Comparison of ENCODE assay signal across 8 cellular contexts in the genomic region with DNA sequence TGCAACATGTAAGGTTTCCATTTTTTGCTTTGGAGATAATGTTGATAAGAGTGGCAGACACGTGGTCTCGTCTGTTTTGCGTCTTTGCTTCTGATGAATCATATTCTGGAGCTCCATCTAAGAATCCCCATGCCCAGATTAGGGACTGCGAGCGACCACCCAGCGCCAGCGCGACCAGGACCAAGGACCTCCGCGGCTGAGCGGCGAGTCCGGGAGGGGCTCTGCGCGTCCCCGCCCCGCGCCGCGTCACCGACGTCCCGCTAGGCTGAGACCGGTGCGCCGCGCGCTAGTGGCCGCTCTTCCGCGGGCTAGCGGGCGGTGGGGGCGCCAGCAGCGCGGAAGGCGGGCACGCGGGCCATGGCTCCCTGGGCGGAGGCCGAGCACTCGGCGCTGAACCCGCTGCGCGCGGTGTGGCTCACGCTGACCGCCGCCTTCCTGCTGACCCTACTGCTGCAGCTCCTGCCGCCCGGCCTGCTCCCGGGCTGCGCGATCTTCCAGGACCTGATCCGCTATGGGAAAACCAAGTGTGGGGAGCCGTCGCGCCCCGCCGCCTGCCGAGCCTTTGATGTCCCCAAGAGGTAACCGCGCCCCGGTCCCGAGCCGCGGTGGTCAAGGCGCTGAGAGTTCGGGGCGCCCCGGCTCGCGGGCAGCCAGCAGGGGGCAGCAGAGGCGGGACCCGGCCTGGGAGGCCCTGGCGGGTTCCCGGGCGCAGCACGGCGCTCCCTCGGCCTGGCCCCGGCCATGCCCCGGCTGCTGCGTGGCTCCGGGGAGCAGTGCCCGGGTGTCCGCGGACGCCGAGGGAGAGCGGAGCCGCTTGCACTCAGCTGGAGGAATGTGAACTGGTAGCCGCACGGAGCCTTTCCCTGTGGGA. TPM values are rescaled to one million over a fixed set of nuclear protein-coding genes. Genes with fewer than 3 reads are reported as not detected.
DNase-seq lines count a peak whose midpoint lies in the region; ATAC-seq and TF ChIP-seq lines count a peak whose summit lies in the region.

SRD5A3 (plus strand) TSS at position 263 of the 871 bp plus-strand sequence; CDS start at position 358, 95 bp downstream.

- H3K36me3 ChIP-seq in DND-41 (ENCODE audit: insufficient read depth, low read length) (peaks cover 5% of the 10 kb centered on the region; the same call in 1 of the 2 replicates), IMR-90 (ENCODE audit: control insufficient read depth, insufficient read depth, low read length) (no peaks in the 10 kb centered on the region), Panc1 (ENCODE audit: control insufficient read depth, insufficient read depth, low read length) (no peaks in the 10 kb centered on the region)
- no peaks in the 10 kb centered on the region for H3K36me3 ChIP-seq in naive thymus-derived CD4-positive, alpha-beta T cell (ENCODE audit: control insufficient read depth in 2 of 3, insufficient read depth in 3 of 3, low read length in 3 of 3)

- no peaks in the 10 kb centered on the region for H3K27me3 Mint-ChIP-seq in activated T-cell treated with anti-CD3 and anti-CD28 coated beads, Interleukin-2, amount 50 U/mL, for 72 hours (ENCODE audit: low read depth)
- no peaks in the 10 kb centered on the region for H3K27me3 Mint-ChIP-seq in naive thymus-derived CD4-positive, alpha-beta T cell

- H3K4me1 Mint-ChIP-seq in activated T-cell treated with anti-CD3 and anti-CD28 coated beads, Interleukin-2, amount 50 U/mL, for 72 hours (ENCODE audit: low read depth), result peaks cover 26% of the 10 kb centered on the region
- H3K4me1 Mint-ChIP-seq in naive thymus-derived CD4-positive, alpha-beta T cell, result peaks cover 8 to 23% (median 19%) of the 10 kb centered on the region in 7 donors

- peak within 1 kb of the TSS; percentile 81 for H2BK5ac ChIP-seq in IMR-90 (ENCODE audit: low read depth, low read length, poor library complexity, severe bottlenecking)

- in situ Hi-C loops in IMR-90 (cut with MboI; ENCODE audit: low sequenced_read_pairs) (loop anchor here (5.0 to 25.0 kb wide), 4 partner anchors 206 to 584 kb away; partner anchors contain the start of gene EXOC1), Panc1 (cut with HindIII; ENCODE audit: low pct_unique_long_range_greater_than_20kb, low sequenced_read_pairs) (no loop called here)

- no peaks in the 10 kb centered on the region for H3K36me3 Mint-ChIP-seq in activated T-cell treated with anti-CD3 and anti-CD28 coated beads, Interleukin-2, amount 50 U/mL, for 72 hours (ENCODE audit: insufficient read depth in 2 of 2)
- no peaks in the 10 kb centered on the region for H3K36me3 Mint-ChIP-seq in naive thymus-derived CD4-positive, alpha-beta T cell

- dilution Hi-C loops in IMR-90 (cut with HindIII; ENCODE audit: low sequenced_read_pairs, unreplicated experiment), result no loop called here

- H3K9ac ChIP-seq in DND-41 (ENCODE audit: low read depth, low read length), result peak within 1 kb of the TSS; percentile 96
- peak within 1 kb of the TSS; percentile 96 for H3K9ac ChIP-seq in IMR-90 (ENCODE audit: low read depth, low read length)

- 0% methylated on average over 35 of the region's 95 CpGs; no CpG with 5 or more reads in 1 of the 2 experiments for WGBS in IMR-90 (ENCODE audit: extremely low coverage in 2 of 2, insufficient read length in 1 of 2), 2 experiments

- TF ChIP-seq POLR2A in IMR-90 (IDR thresholded peaks at IDR 0.05; ENCODE audit: low read depth, low read length), result peak; percentile 72

- H3K79me1 ChIP-seq in IMR-90 (ENCODE audit: low read depth in 1 of 2, low read length in 2 of 2), result peaks cover 13 to 17% of the 10 kb centered on the region in 2 experiments; a peak in 2 of 4 replicates

- peak within 1 kb of the TSS; percentile 96 for H4K5ac ChIP-seq in IMR-90 (ENCODE audit: low read depth, low read length)

- H3K9me1 ChIP-seq in IMR-90 (ENCODE audit: insufficient read depth, low read length), result no peaks in the 10 kb centered on the region

- peak within 1 kb of the TSS; percentile 82 for H3K4ac ChIP-seq in IMR-90 (ENCODE audit: low read depth, low read length)

- H3K27me3 ChIP-seq in DND-41 (ENCODE audit: insufficient read depth, low read length, poor library complexity) (no peaks in the 10 kb centered on the region), IMR-90 (ENCODE audit: control insufficient read depth, insufficient read depth, low read length) (no peaks in the 10 kb centered on the region), Panc1 (ENCODE audit: control insufficient read depth, insufficient read depth, low read length) (no peaks in the 10 kb centered on the region)
- H3K27me3 ChIP-seq in naive thymus-derived CD4-positive, alpha-beta T cell (ENCODE audit: control insufficient read depth in 2 of 2, insufficient read depth in 2 of 2, low read length in 2 of 2), result no peaks in the 10 kb centered on the region

- peak within 1 kb of the TSS; percentile 87; the same call in 1 of the 2 replicates for H3K23ac ChIP-seq in IMR-90 (ENCODE audit: low read depth, low read length)

- peak within 1 kb of the TSS; percentile 76 for H2BK20ac ChIP-seq in IMR-90 (ENCODE audit: low read depth, low read length)

- BruUV-seq in IMR-90 (replicated peaks; lab: Mats Ljungman, UMichigan) (no TSS peak), Panc1 (replicated peaks; lab: Mats Ljungman, UMichigan) (no TSS peak)

- peak within 1 kb of the TSS; percentile 70 for H3K56ac ChIP-seq in IMR-90 (ENCODE audit: extremely low read depth, insufficient read depth, low read length)

- peak within 1 kb of the TSS; percentile 86 for H3K18ac ChIP-seq in IMR-90 (ENCODE audit: low read depth, low read length)

- H2AK9ac ChIP-seq in IMR-90 (replicated peaks; ENCODE audit: low read depth, low read length, poor library complexity), result peak within 1 kb of the TSS; percentile 86

- peak; percentile 80 for TF ChIP-seq RAD21 in IMR-90 (IDR thresholded peaks at IDR 0.05; ENCODE audit: low read length)

- TF ChIP-seq CTCF in DND-41 (IDR thresholded peaks at IDR 0.05; ENCODE audit: borderline replicate concordance, extremely low read depth, low read length, poor library complexity, severe bottlenecking), result peak; percentile 79
- TF ChIP-seq CTCF in IMR-90 (conservative IDR thresholded peaks at IDR 0.05; ENCODE audit: low read depth, low read length), result peak; percentile 84
- peak; percentile 91 for TF ChIP-seq CTCF in Panc1 (IDR thresholded peaks at IDR 0.05)

- peak within 1 kb of the TSS; percentile 66 for H4K91ac ChIP-seq in IMR-90 (ENCODE audit: insufficient read depth, low read depth, low read length)

- H3K4me3 ChIP-seq in DND-41 (ENCODE audit: low read depth in 1 of 2, low read length in 2 of 2), result peak within 1 kb of the TSS; percentile 76 to 83
- H3K4me3 ChIP-seq in IMR-90 (ENCODE audit: insufficient read depth, low read depth, low read length), result peak within 1 kb of the TSS; percentile 64
- peak within 1 kb of the TSS; percentile 56 to 66 for H3K4me3 ChIP-seq in Panc1 (ENCODE audit: low read depth in 2 of 2, low read length in 2 of 2)
- H3K4me3 ChIP-seq in naive thymus-derived CD4-positive, alpha-beta T cell (ENCODE audit: low read length), result peak within 1 kb of the TSS; percentile 79

- peaks cover 36% of the 10 kb centered on the region for H3K79me2 ChIP-seq in DND-41 (ENCODE audit: insufficient read depth, low read length)

- peak within 1 kb of the TSS; percentile 78 for H3K14ac ChIP-seq in IMR-90 (replicated peaks; ENCODE audit: low read depth, low read length)

- H4K8ac ChIP-seq in IMR-90 (ENCODE audit: low read depth in 2 of 2, low read length in 2 of 2), result peak within 1 kb of the TSS; percentile 49 to 91

- H2AFZ ChIP-seq in DND-41 (ENCODE audit: low read depth, low read length), result peak within 1 kb of the TSS; percentile 93
- peak within 1 kb of the TSS; percentile 98 for H2AFZ ChIP-seq in IMR-90 (replicated peaks; ENCODE audit: low read length, poor library complexity)

- H2BK120ac ChIP-seq in IMR-90 (ENCODE audit: low read depth, low read length), result peak within 1 kb of the TSS; percentile 90

- H2BK15ac ChIP-seq in IMR-90 (ENCODE audit: low read depth, low read length), result peak within 1 kb of the TSS; percentile 65; the same call in 2 of the 3 replicates

- peaks cover 36% of the 10 kb centered on the region for H3K4me1 ChIP-seq in DND-41 (ENCODE audit: insufficient read depth, low read length)
- H3K4me1 ChIP-seq in IMR-90 (ENCODE audit: control insufficient read depth, insufficient read depth, low read length), result peaks cover 14% of the 10 kb centered on the region
- peaks cover 7% of the 10 kb centered on the region; the same call in 1 of the 2 replicates for H3K4me1 ChIP-seq in Panc1 (ENCODE audit: control insufficient read depth, insufficient read depth, low read length)
- H3K4me1 ChIP-seq in naive thymus-derived CD4-positive, alpha-beta T cell (ENCODE audit: control insufficient read depth in 2 of 2, insufficient read depth in 2 of 2, low read length in 2 of 2), result peaks cover 6 to 8% of the 10 kb centered on the region in 2 donors

- H3K27ac Mint-ChIP-seq in activated T-cell treated with anti-CD3 and anti-CD28 coated beads, Interleukin-2, amount 50 U/mL, for 72 hours, result peak within 1 kb of the TSS; percentile 48
- peak within 1 kb of the TSS; percentile 70 to 91 (median 87) for H3K27ac Mint-ChIP-seq in naive thymus-derived CD4-positive, alpha-beta T cell

- H4K20me1 ChIP-seq in DND-41 (ENCODE audit: insufficient read depth, low read length) (no peaks in the 10 kb centered on the region), IMR-90 (ENCODE audit: insufficient read depth, low read length) (no peaks in the 10 kb centered on the region)

- DNase-seq in DND-41, result peak; percentile 76
- DNase-seq in IMR-90, result peak; percentile 71
- peak; percentile 5 for DNase-seq in Panc1 (ENCODE audit: low read depth, low spot score)
- DNase-seq in activated T-cell treated with anti-CD3 and anti-CD28 coated beads, Interleukin-2, amount 50 U/mL, for 72 hours, result peak; percentile 88 to 94
- DNase-seq in fibroblast of gingiva (ENCODE audit: low read depth), result peak; percentile 81
- DNase-seq in naive thymus-derived CD4-positive, alpha-beta T cell, result peak; percentile 53 to 92 (median 72)
- peak; percentile 41 to 82 (median 64) for DNase-seq in stimulated activated naive CD4-positive, alpha-beta T cell (lab: John Stamatoyannopoulos, UW)

- intact Hi-C loops in IMR-90 (cut with micrococcal nuclease), result loop anchor here (1.0 to 5.0 kb wide), 9 partner anchors 50 to 956 kb away; partner anchors contain the start of genes CLOCK, EXOC1 and NMU
- intact Hi-C loops in Panc1 (cut with micrococcal nuclease; ENCODE audit: unreplicated experiment), result loop anchor here (5.0 kb wide), 1 partner anchor 51 kb away; the partner anchor contains the start of gene TMEM165
- intact Hi-C loops in naive thymus-derived CD4-positive, alpha-beta T cell (cut with micrococcal nuclease), result loop anchor here (1.0 to 10.0 kb wide), 18 partner anchors 49 to 1561 kb away; partner anchors contain the start of genes AASDH (in 2 of the 2), CEP135 (in 2 of the 2), CLOCK (in 2 of the 2) and EXOC1 (in 2 of the 2)

- H3K4me3 Mint-ChIP-seq in activated T-cell treated with anti-CD3 and anti-CD28 coated beads, Interleukin-2, amount 50 U/mL, for 72 hours, result peak within 1 kb of the TSS; percentile 87 to 91
- peak within 1 kb of the TSS; percentile 83 to 94 (median 90) for H3K4me3 Mint-ChIP-seq in naive thymus-derived CD4-positive, alpha-beta T cell

- no peaks in the 10 kb centered on the region for H3K9me3 Mint-ChIP-seq in activated T-cell treated with anti-CD3 and anti-CD28 coated beads, Interleukin-2, amount 50 U/mL, for 72 hours
- peaks cover 0 to 5% (median 0%) of the 10 kb centered on the region in 11 donors for H3K9me3 Mint-ChIP-seq in naive thymus-derived CD4-positive, alpha-beta T cell

- CTCF ChIA-PET in IMR-90 (lab: Yijun Ruan, JAX) (interaction anchor here (0.6 to 1.2 kb wide), 8 partner anchors 10 to 375 kb away, joined by 3 to 7 read pairs (median 4); partner anchors contain the start of gene TMEM165), Panc1 (lab: Charles Lee) (no interaction called here)
- CTCF ChIA-PET in naive thymus-derived CD4-positive, alpha-beta T cell (lab: Charles Lee), result interaction anchor here (0.6 to 3.2 kb wide), 13 partner anchors 9 to 602 kb away, joined by 3 to 23 read pairs (median 4); partner anchors contain the start of genes CEP135 and TMEM165

- H3K27ac ChIP-seq in DND-41 (ENCODE audit: low read length), result peak within 1 kb of the TSS; percentile 96
- H3K27ac ChIP-seq in IMR-90 (ENCODE audit: insufficient read depth, low read length), result peak within 1 kb of the TSS; percentile 79
- peak within 1 kb of the TSS; percentile 87 for H3K27ac ChIP-seq in Panc1 (ENCODE audit: low read length)
- H3K27ac ChIP-seq in naive thymus-derived CD4-positive, alpha-beta T cell (ENCODE audit: low read depth, low read length), result peak within 1 kb of the TSS; percentile 69

- H3K4me2 ChIP-seq in DND-41 (ENCODE audit: insufficient read depth, low read length) (peak within 1 kb of the TSS; percentile 92), IMR-90 (ENCODE audit: low read depth, low read length) (peak within 1 kb of the TSS; percentile 97)

- H2AK5ac ChIP-seq in IMR-90 (ENCODE audit: low read depth, low read length), result no peak within 1 kb of the TSS

- POLR2A ChIA-PET in IMR-90 (lab: Charles Lee; ENCODE audit: unreplicated experiment), result interaction anchor here (0.6 to 1.0 kb wide), 4 partner anchors 49 to 199 kb away, joined by 3 to 4 read pairs (median 4); partner anchors contain the start of gene TMEM165
- POLR2A ChIA-PET in Panc1 (lab: Charles Lee), result interaction anchor here (0.6 to 0.7 kb wide), 2 partner anchors 16 to 273 kb away, joined by 3 to 4 read pairs; no protein-coding TSS in a partner anchor
- POLR2A ChIA-PET in naive thymus-derived CD4-positive, alpha-beta T cell (lab: Charles Lee), result interaction anchor here (0.9 to 2.7 kb wide), 4 partner anchors 49 to 199 kb away, joined by 3 to 14 read pairs (median 4); partner anchors contain the start of gene TMEM165

- no peaks in the 10 kb centered on the region for H3K9me3 ChIP-seq in DND-41 (ENCODE audit: insufficient read depth, low read length, severe bottlenecking)
- H3K9me3 ChIP-seq in IMR-90 (ENCODE audit: control insufficient read depth, insufficient read depth, low read length), result no peaks in the 10 kb centered on the region
- H3K9me3 ChIP-seq in Panc1 (ENCODE audit: control insufficient read depth, insufficient read depth, low read depth, low read length), result no peaks in the 10 kb centered on the region
- H3K9me3 ChIP-seq in naive thymus-derived CD4-positive, alpha-beta T cell (ENCODE audit: control insufficient read depth in 2 of 3, low read length in 3 of 3), result no peaks in the 10 kb centered on the region

- ATAC-seq in DND-41 (ENCODE audit: insufficient read depth, low read depth) (peak; percentile 87), GM21529 (IDR thresholded peaks at IDR 0.05; ENCODE audit: unreplicated experiment) (peak; percentile 93), IMR-90 (ENCODE audit: low read depth) (peak; percentile 95), Panc1 (peak; percentile 98)
- peak; percentile 91 to 92 for ATAC-seq in activated T-cell treated with anti-CD3 and anti-CD28 coated beads, Interleukin-2, amount 50 U/mL, for 72 hours (replicated peaks in 1 of 2)
- ATAC-seq in naive thymus-derived CD4-positive, alpha-beta T cell, result peak; percentile 97

RNA-seq across cellular contexts. Expression of gene SRD5A3, which starts in this region (rescaled TPM):
- total RNA-seq in IMR-90 (2012; rRNA removed) (6.8 and 7.8 TPM in 2 replicates), Panc1 (2021; ENCODE audit: unreplicated experiment) (17.0 TPM)
- 5.6 and 6.4 TPM in 2 replicates for polyA plus RNA-seq in IMR-90 (2012; rRNA removed)
- 2.9 and 6.5 TPM in 2 replicates for polyA plus RNA-seq in IMR-90 (2012; cell fraction: cytosol; rRNA removed)
- polyA plus RNA-seq in IMR-90 (2012; cell fraction: nucleus; rRNA removed; ENCODE audit: low replicate concordance), result 0.65 and 4.7 TPM in 2 replicates
- polyA plus RNA-seq in Panc1 (2012; ENCODE audit: insufficient read length), result 13.3 TPM
- total RNA-seq in activated T-cell treated with anti-CD3 and anti-CD28 coated beads, Interleukin-2, amount 50 U/mL, for 72 hours, result 10 to 100 TPM; 30.0 to 40.3 TPM
- total RNA-seq in naive thymus-derived CD4-positive, alpha-beta T cell, result 1 to 10 TPM; 1.9 to 8.5 (median 4.5) TPM
- polyA plus RNA-seq in naive thymus-derived CD4-positive, alpha-beta T cell, result 10 to 100 TPM in 1 of 2 donors, 1 to 10 TPM in 1; 5.0 to 10.6 TPM

Comparison
In these comparisons a context has a peak if more than half of its experiments do, and no peak if none do; other contexts are left out.
1. Peak in every context shown above with its lines: DNase-seq, ATAC-seq, H3K4me3 ChIP-seq and H3K27ac ChIP-seq.
2. DNase-seq: peak in every context shown above with its lines; median percentile 91 in activated T-cell treated with anti-CD3 and anti-CD28 coated beads, Interleukin-2, amount 50 U/mL, for 72 hours; 81 in fibroblast of gingiva; 76 in DND-41; 72 in naive thymus-derived CD4-positive, alpha-beta T cell; 71 in IMR-90; 64 in stimulated activated naive CD4-positive, alpha-beta T cell; 5 in Panc1.